10 cellular contexts compared by ENCODE assay signal in genomic region chr1:113947388-113948107, GRCh38. TPM values are rescaled to one million over a fixed set of nuclear protein-coding genes. Genes with fewer than 3 reads are reported as not detected.
DNase-seq lines count a peak whose midpoint lies in the region; ATAC-seq, FAIRE-seq and TF ChIP-seq lines count a peak whose summit lies in the region.
"Had no signal": no experiment of that assay in that cellular context is flagged by ENCODE, and none has a peak within 500 bp of the region (broad histone marks: within the 10 kb centered on the region; RNA-seq: fewer than 3 reads in every experiment).

No MANE protein-coding gene starts in this region.

- peak overlapping the region; percentile 79 for H3K27ac Mint-ChIP-seq in activated CD4-positive, alpha-beta T cell treated with anti-CD3 and anti-CD28 coated beads for 36 hours
- H3K27ac Mint-ChIP-seq in activated naive CD4-positive, alpha-beta T cell treated with anti-CD3 and anti-CD28 coated beads, Interleukin-2, amount 50 U/mL, for 72 hours: peak overlapping the region; percentile 81 to 87

- intact Hi-C loops in activated CD4-positive, alpha-beta T cell treated with anti-CD3 and anti-CD28 coated beads for 36 hours (cut with DNase I, micrococcal nuclease): loop anchor here (2.0 to 10.0 kb wide), 6 partner anchors 15 to 813 kb away; partner anchors contain the start of genes AP4B1 (in 1 of the 2) and MAGI3 (in 1 of the 2)
- intact Hi-C loops in HepG2 (cut with micrococcal nuclease; ENCODE audit: unreplicated experiment): loop anchor here (2.0 to 5.0 kb wide), 2 partner anchors 17 to 110 kb away; no protein-coding TSS in a partner anchor

- WGBS in HepG2 (ENCODE audit: low lambda C conversion rate): 14% methylated on average over 3 of the region's 3 CpGs

- H3K4me1 Mint-ChIP-seq in activated CD4-positive, alpha-beta T cell treated with anti-CD3 and anti-CD28 coated beads for 36 hours: peaks cover 74% of the 10 kb centered on the region

- no peak for TF ChIP-seq RAD21 in HepG2 (CRISPR knock-in tag; IDR thresholded peaks at IDR 0.05)

- H3K79me2 ChIP-seq in HepG2 (ENCODE audit: insufficient read depth, low read length): peaks cover 72% of the 10 kb centered on the region

- no peaks in the 10 kb centered on the region for H3K27me3 ChIP-seq in HepG2 (ENCODE audit: control insufficient read depth in 1 of 2, insufficient read depth in 2 of 2, low read length in 2 of 2)

- POLR2A ChIA-PET in activated CD4-positive, alpha-beta T cell treated with anti-CD3 and anti-CD28 coated beads for 36 hours (lab: Charles Lee): interaction anchor here (0.6 to 1.3 kb wide), 2 partner anchors 17 to 78 kb away, joined by 3 to 13 read pairs; no protein-coding TSS in a partner anchor
- POLR2A ChIA-PET in HepG2 (lab: Yijun Ruan, JAX): interaction anchor here (4.9 kb wide), 1 partner anchor 17 kb away, joined by 37 read pairs; the partner anchor contains the start of gene HIPK1

- H3K4me2 ChIP-seq in HepG2 (ENCODE audit: low read depth, low read length): peak overlapping the region; percentile 37

- H3K9me3 Mint-ChIP-seq in activated CD4-positive, alpha-beta T cell treated with anti-CD3 and anti-CD28 coated beads for 36 hours (ENCODE audit: low read depth): no peaks in the 10 kb centered on the region
- H3K9me3 Mint-ChIP-seq in activated naive CD4-positive, alpha-beta T cell treated with anti-CD3 and anti-CD28 coated beads, Interleukin-2, amount 50 U/mL, for 72 hours: peaks cover 0 to 3% of the 10 kb centered on the region in 2 donors

- FAIRE-seq in HepG2 (lab: Jason Lieb, UNC): no peak
- FAIRE-seq: A204.1 had no signal

- H3K9ac ChIP-seq in HepG2 (ENCODE audit: insufficient read depth, low read depth, low read length): peak overlapping the region; percentile 36

- peak; percentile 37 for ATAC-seq in activated CD4-positive, alpha-beta T cell treated with anti-CD3 and anti-CD28 coated beads for 36 hours
- ATAC-seq in activated naive CD4-positive, alpha-beta T cell treated with anti-CD3 and anti-CD28 coated beads, Interleukin-2, amount 50 U/mL, for 72 hours: peak; percentile 15 to 32
- ATAC-seq in HepG2: peak; percentile 47
- no peak for ATAC-seq in HG02571 (IDR thresholded peaks at IDR 0.05; ENCODE audit: unreplicated experiment)

- peak overlapping the region; percentile 52 for H3K4me3 Mint-ChIP-seq in activated CD4-positive, alpha-beta T cell treated with anti-CD3 and anti-CD28 coated beads for 36 hours

- no peaks in the 10 kb centered on the region for H3K9me3 ChIP-seq in HepG2 (ENCODE audit: low read length)

- H3K27ac ChIP-seq in HepG2 (ENCODE audit: extremely low read length, insufficient read depth, low read length): peak overlapping the region; percentile 62

- H4K20me1 ChIP-seq in HepG2 (ENCODE audit: insufficient read depth, low read length): peaks cover 8% of the 10 kb centered on the region; the same call in 1 of the 2 replicates

- TF ChIP-seq EP300 in HepG2 (IDR thresholded peaks at IDR 0.05; ENCODE audit: low read depth in 2 of 2, low read length in 2 of 2): no peak
- TF ChIP-seq EP300 in HepG2 (CRISPR knock-in tag; IDR thresholded peaks at IDR 0.05; ENCODE audit: borderline replicate concordance): no peak

- no peak for DNase-seq in activated CD4-positive, alpha-beta T cell treated with anti-CD3 and anti-CD28 coated beads for 36 hours
- DNase-seq in activated CD4-positive, alpha-beta T cell treated with anti-CD3 and anti-CD28 coated beads for 1 hour: no peak
- no peak for DNase-seq in activated naive CD4-positive, alpha-beta T cell treated with anti-CD3 and anti-CD28 coated beads, Interleukin-2, amount 50 U/mL, for 72 hours (ENCODE audit: low spot score in 2 of 2)
- DNase-seq in HepG2 (ENCODE audit: low spot score) (no peak), superior temporal gyrus (ENCODE audit: extremely low spot score) (peak; percentile 29), midbrain (lab: John Stamatoyannopoulos, UW) (no peak)
- DNase-seq in activated CD8-positive, alpha-beta memory T cell treated with anti-CD3 and anti-CD28 coated beads for 24 hours: no peak
- DNase-seq: NCI-H748 treated with DMSO at 0.1 percent for 48 hours had no signal

- no peak overlapping the region for H2AFZ ChIP-seq in HepG2 (ENCODE audit: low read length)

- peak overlapping the region in 2 of 3 experiments; percentile 5 to 27; a peak in 2 of 6 replicates for H3K4me3 ChIP-seq in HepG2 (replicated peaks in 1 of 3; ENCODE audit: insufficient read depth in 1 of 3, low read depth in 2 of 3, low read length in 3 of 3)

- peaks cover 1 to 8% of the 10 kb centered on the region in 2 experiments; a peak in 3 of 5 replicates for H3K36me3 ChIP-seq in HepG2 (replicated peaks in 1 of 2; ENCODE audit: control insufficient read depth in 1 of 2, insufficient read depth in 2 of 2, low read length in 2 of 2)

- TF ChIP-seq CTCF in HepG2 (CRISPR knock-in tag; IDR thresholded peaks at IDR 0.05): no peak

- peaks cover 27% of the 10 kb centered on the region for H3K36me3 Mint-ChIP-seq in activated CD4-positive, alpha-beta T cell treated with anti-CD3 and anti-CD28 coated beads for 36 hours (ENCODE audit: low read depth)
- H3K36me3 Mint-ChIP-seq in activated naive CD4-positive, alpha-beta T cell treated with anti-CD3 and anti-CD28 coated beads, Interleukin-2, amount 50 U/mL, for 72 hours: peaks cover 8 to 30% of the 10 kb centered on the region in 2 donors

- no peaks in the 10 kb centered on the region for H3K27me3 Mint-ChIP-seq in activated CD4-positive, alpha-beta T cell treated with anti-CD3 and anti-CD28 coated beads for 36 hours

- CTCF ChIA-PET in activated CD4-positive, alpha-beta T cell treated with anti-CD3 and anti-CD28 coated beads for 36 hours (lab: Charles Lee): interaction anchor here (1.1 to 10.4 kb wide), 6 partner anchors 9 to 112 kb away, joined by 3 to 155 read pairs (median 7); partner anchors contain the start of gene HIPK1
- CTCF ChIA-PET in HepG2 (lab: Yijun Ruan, JAX; ENCODE audit: low intra/inter-chr PET ratio, low total read pairs): no interaction called here

- in situ Hi-C loops in HepG2 (cut with HindIII; ENCODE audit: extremely low pct_ligation_motif_present, low pct_unique_long_range_greater_than_20kb): no loop called here

- TF ChIP-seq POLR2A in HepG2 (IDR thresholded peaks at IDR 0.05; ENCODE audit: insufficient read depth in 1 of 2, low read depth in 2 of 2, low read length in 2 of 2): no peak

- no TSS peak for BruUV-seq in HepG2 (replicated peaks; lab: Mats Ljungman, UMichigan)

- H3K4me1 ChIP-seq in HepG2 (ENCODE audit: insufficient read depth, low read length): peaks cover 58% of the 10 kb centered on the region

RNA-seq across cellular contexts. Expression of gene HIPK1, which starts 18.4 kb away (rescaled TPM):
- total RNA-seq in activated CD4-positive, alpha-beta T cell treated with anti-CD3 and anti-CD28 coated beads for 36 hours: 10 to 100 TPM; 42.2 to 50.3 TPM
- total RNA-seq in activated naive CD4-positive, alpha-beta T cell treated with anti-CD3 and anti-CD28 coated beads, Interleukin-2, amount 50 U/mL, for 72 hours: 10 to 100 TPM; 43.7 to 75.8 TPM
- total RNA-seq in HepG2 (2016; rRNA removed; fragmentation: Illumina TruSeq; extraction: Trizol): 20.8 and 28.9 TPM in 2 replicates
- 2.6 and 3.3 TPM in 2 replicates for total RNA-seq in HepG2 (2016; cell fraction: cytosol; rRNA removed; fragmentation: Illumina TruSeq; extraction: Trizol; ENCODE audit: low read depth)
- 21.2 and 27.9 TPM in 2 replicates for total RNA-seq in HepG2 (2016; cell fraction: insoluble cytoplasmic fraction; rRNA removed; fragmentation: Illumina TruSeq; extraction: Trizol)
- 9.1 and 10.1 TPM in 2 replicates for total RNA-seq in HepG2 (2016; cell fraction: membrane; rRNA removed; fragmentation: Illumina TruSeq; extraction: Trizol)
- 17.6 and 20.7 TPM in 2 replicates for total RNA-seq in HepG2 (2016; cell fraction: nucleus; rRNA removed; fragmentation: Illumina TruSeq; extraction: Trizol)
- 31.8 and 33.4 TPM in 2 replicates for polyA plus RNA-seq in HepG2 (2011; rRNA removed)
- 23.7 and 24.9 TPM in 2 replicates for polyA plus RNA-seq in HepG2 (2011; cell fraction: cytosol; rRNA removed)
- 27.2 and 33.2 TPM in 2 replicates for polyA plus RNA-seq in HepG2 (2011; cell fraction: nucleus; rRNA removed)
- polyA plus RNA-seq in HepG2 (2012): 17.6 and 21.9 TPM in 2 replicates
- polyA plus RNA-seq in HepG2 (2016; cell fraction: cytosol; fragmentation: Illumina TruSeq; extraction: Trizol; ENCODE audit: low read depth): 0.47 and 0.53 TPM in 2 replicates
- 22.0 and 23.3 TPM in 2 replicates for polyA plus RNA-seq in HepG2 (2016; cell fraction: insoluble cytoplasmic fraction; fragmentation: Illumina TruSeq; extraction: Trizol; ENCODE audit: low read depth)
- polyA plus RNA-seq in HepG2 (2016; cell fraction: membrane; fragmentation: Illumina TruSeq; extraction: Trizol; ENCODE audit: low read depth): 3.1 and 4.1 TPM in 2 replicates
- 21.7 and 22.1 TPM in 2 replicates for polyA plus RNA-seq in HepG2 (2016; cell fraction: nucleus; fragmentation: Illumina TruSeq; extraction: Trizol; ENCODE audit: insufficient read depth, low read depth)
- 188 and 239 TPM in 2 replicates for polyA minus RNA-seq in HepG2 (2011; rRNA and poly(A)+ RNA removed; ENCODE audit: low replicate concordance)
- 49.5 and 56.5 TPM in 2 replicates for polyA minus RNA-seq in HepG2 (2011; cell fraction: cytosol; rRNA and poly(A)+ RNA removed)
- 32.8 and 43.5 TPM in 2 replicates for polyA minus RNA-seq in HepG2 (2011; cell fraction: nucleus; rRNA and poly(A)+ RNA removed)

RNA-seq across cellular contexts. Expression of gene OLFML3, which starts 31.7 kb away (rescaled TPM):
- total RNA-seq in activated CD4-positive, alpha-beta T cell treated with anti-CD3 and anti-CD28 coated beads for 36 hours: under 1 TPM in 1 of 2 experiments, not detected in 1; 0.11 TPM
- under 1 TPM; 0.33 to 0.64 TPM for total RNA-seq in activated naive CD4-positive, alpha-beta T cell treated with anti-CD3 and anti-CD28 coated beads, Interleukin-2, amount 50 U/mL, for 72 hours
- total RNA-seq in HepG2 (2016; rRNA removed; fragmentation: Illumina TruSeq; extraction: Trizol): 2.1 and 5.1 TPM in 2 replicates
- 0.71 and 0.81 TPM in 2 replicates for total RNA-seq in HepG2 (2016; cell fraction: cytosol; rRNA removed; fragmentation: Illumina TruSeq; extraction: Trizol; ENCODE audit: low read depth)
- 1.9 and 5.7 TPM in 2 replicates for total RNA-seq in HepG2 (2016; cell fraction: insoluble cytoplasmic fraction; rRNA removed; fragmentation: Illumina TruSeq; extraction: Trizol)
- total RNA-seq in HepG2 (2016; cell fraction: membrane; rRNA removed; fragmentation: Illumina TruSeq; extraction: Trizol): 1.1 TPM in 2 replicates
- 4.8 and 6.4 TPM in 2 replicates for total RNA-seq in HepG2 (2016; cell fraction: nucleus; rRNA removed; fragmentation: Illumina TruSeq; extraction: Trizol)
- polyA plus RNA-seq in HepG2 (2011; rRNA removed): 1.4 and 2.0 TPM in 2 replicates
- polyA plus RNA-seq in HepG2 (2011; cell fraction: cytosol; rRNA removed): 1.3 and 1.9 TPM in 2 replicates
- 0.76 and 0.92 TPM in 2 replicates for polyA plus RNA-seq in HepG2 (2011; cell fraction: nucleus; rRNA removed)
- 0.63 and 1.3 TPM in 2 replicates for polyA plus RNA-seq in HepG2 (2012)
- polyA plus RNA-seq in HepG2 (2016; cell fraction: cytosol; fragmentation: Illumina TruSeq; extraction: Trizol; ENCODE audit: low read depth): 0.66 and 0.72 TPM in 2 replicates
- 2.1 and 2.5 TPM in 2 replicates for polyA plus RNA-seq in HepG2 (2016; cell fraction: insoluble cytoplasmic fraction; fragmentation: Illumina TruSeq; extraction: Trizol; ENCODE audit: low read depth)
- polyA plus RNA-seq in HepG2 (2016; cell fraction: membrane; fragmentation: Illumina TruSeq; extraction: Trizol; ENCODE audit: low read depth): 0.92 and 1.4 TPM in 2 replicates
- 8.2 and 9.1 TPM in 2 replicates for polyA plus RNA-seq in HepG2 (2016; cell fraction: nucleus; fragmentation: Illumina TruSeq; extraction: Trizol; ENCODE audit: insufficient read depth, low read depth)
- 0.37 and 3.1 TPM in 2 replicates for polyA minus RNA-seq in HepG2 (2011; rRNA and poly(A)+ RNA removed; ENCODE audit: low replicate concordance)
- polyA minus RNA-seq in HepG2 (2011; cell fraction: cytosol; rRNA and poly(A)+ RNA removed): 0.40 and 0.88 TPM in 2 replicates
- polyA minus RNA-seq in HepG2 (2011; cell fraction: nucleus; rRNA and poly(A)+ RNA removed): 0.77 and 1.1 TPM in 2 replicates

RNA-seq across cellular contexts. Expression of gene DCLRE1B, which starts 42.4 kb away (rescaled TPM):
- 10 to 100 TPM; 18.2 to 21.8 TPM for total RNA-seq in activated CD4-positive, alpha-beta T cell treated with anti-CD3 and anti-CD28 coated beads for 36 hours
- total RNA-seq in activated naive CD4-positive, alpha-beta T cell treated with anti-CD3 and anti-CD28 coated beads, Interleukin-2, amount 50 U/mL, for 72 hours: 10 to 100 TPM; 15.9 to 21.8 TPM
- total RNA-seq in HepG2 (2016; rRNA removed; fragmentation: Illumina TruSeq; extraction: Trizol): 8.0 and 11.5 TPM in 2 replicates
- total RNA-seq in HepG2 (2016; cell fraction: cytosol; rRNA removed; fragmentation: Illumina TruSeq; extraction: Trizol; ENCODE audit: low read depth): 1.3 and 1.4 TPM in 2 replicates
- 7.3 and 9.5 TPM in 2 replicates for total RNA-seq in HepG2 (2016; cell fraction: insoluble cytoplasmic fraction; rRNA removed; fragmentation: Illumina TruSeq; extraction: Trizol)
- 5.6 and 5.7 TPM in 2 replicates for total RNA-seq in HepG2 (2016; cell fraction: membrane; rRNA removed; fragmentation: Illumina TruSeq; extraction: Trizol)
- total RNA-seq in HepG2 (2016; cell fraction: nucleus; rRNA removed; fragmentation: Illumina TruSeq; extraction: Trizol): 3.4 and 4.6 TPM in 2 replicates
- 2.3 and 2.7 TPM in 2 replicates for polyA plus RNA-seq in HepG2 (2011; rRNA removed)
- polyA plus RNA-seq in HepG2 (2011; cell fraction: cytosol; rRNA removed): 2.3 and 2.9 TPM in 2 replicates
- 1.4 and 1.5 TPM in 2 replicates for polyA plus RNA-seq in HepG2 (2011; cell fraction: nucleus; rRNA removed)
- 4.4 and 6.4 TPM in 2 replicates for polyA plus RNA-seq in HepG2 (2012)
- polyA plus RNA-seq in HepG2 (2016; cell fraction: cytosol; fragmentation: Illumina TruSeq; extraction: Trizol; ENCODE audit: low read depth): 1.1 and 1.4 TPM in 2 replicates
- 12.5 and 13.5 TPM in 2 replicates for polyA plus RNA-seq in HepG2 (2016; cell fraction: insoluble cytoplasmic fraction; fragmentation: Illumina TruSeq; extraction: Trizol; ENCODE audit: low read depth)
- 3.2 and 5.2 TPM in 2 replicates for polyA plus RNA-seq in HepG2 (2016; cell fraction: membrane; fragmentation: Illumina TruSeq; extraction: Trizol; ENCODE audit: low read depth)
- polyA plus RNA-seq in HepG2 (2016; cell fraction: nucleus; fragmentation: Illumina TruSeq; extraction: Trizol; ENCODE audit: insufficient read depth, low read depth): 6.1 and 6.6 TPM in 2 replicates
- 5.8 and 20.0 TPM in 2 replicates for polyA minus RNA-seq in HepG2 (2011; rRNA and poly(A)+ RNA removed; ENCODE audit: low replicate concordance)
- 2.1 and 2.3 TPM in 2 replicates for polyA minus RNA-seq in HepG2 (2011; cell fraction: cytosol; rRNA and poly(A)+ RNA removed)
- 1.4 and 1.7 TPM in 2 replicates for polyA minus RNA-seq in HepG2 (2011; cell fraction: nucleus; rRNA and poly(A)+ RNA removed)

RNA-seq across cellular contexts. Expression of gene AP4B1, which starts 42.9 kb away (rescaled TPM):
- total RNA-seq in activated CD4-positive, alpha-beta T cell treated with anti-CD3 and anti-CD28 coated beads for 36 hours: 10 to 100 TPM; 27.7 to 39.2 TPM
- total RNA-seq in activated naive CD4-positive, alpha-beta T cell treated with anti-CD3 and anti-CD28 coated beads, Interleukin-2, amount 50 U/mL, for 72 hours: 10 to 100 TPM; 58.9 to 71.6 TPM
- 9.7 and 12.0 TPM in 2 replicates for total RNA-seq in HepG2 (2016; rRNA removed; fragmentation: Illumina TruSeq; extraction: Trizol)
- 2.7 and 3.8 TPM in 2 replicates for total RNA-seq in HepG2 (2016; cell fraction: cytosol; rRNA removed; fragmentation: Illumina TruSeq; extraction: Trizol; ENCODE audit: low read depth)
- total RNA-seq in HepG2 (2016; cell fraction: insoluble cytoplasmic fraction; rRNA removed; fragmentation: Illumina TruSeq; extraction: Trizol): 11.0 TPM in 2 replicates
- 3.2 and 4.5 TPM in 2 replicates for total RNA-seq in HepG2 (2016; cell fraction: membrane; rRNA removed; fragmentation: Illumina TruSeq; extraction: Trizol)
- 9.5 and 10.7 TPM in 2 replicates for total RNA-seq in HepG2 (2016; cell fraction: nucleus; rRNA removed; fragmentation: Illumina TruSeq; extraction: Trizol)
- polyA plus RNA-seq in HepG2 (2011; rRNA removed): 7.7 and 8.5 TPM in 2 replicates
- polyA plus RNA-seq in HepG2 (2011; cell fraction: cytosol; rRNA removed): 3.2 and 3.9 TPM in 2 replicates
- 19.9 and 25.7 TPM in 2 replicates for polyA plus RNA-seq in HepG2 (2011; cell fraction: nucleus; rRNA removed)
- 5.9 and 7.4 TPM in 2 replicates for polyA plus RNA-seq in HepG2 (2012)
- polyA plus RNA-seq in HepG2 (2016; cell fraction: cytosol; fragmentation: Illumina TruSeq; extraction: Trizol; ENCODE audit: low read depth): 0.76 and 0.99 TPM in 2 replicates
- 7.3 and 8.2 TPM in 2 replicates for polyA plus RNA-seq in HepG2 (2016; cell fraction: insoluble cytoplasmic fraction; fragmentation: Illumina TruSeq; extraction: Trizol; ENCODE audit: low read depth)
- 1.7 and 1.8 TPM in 2 replicates for polyA plus RNA-seq in HepG2 (2016; cell fraction: membrane; fragmentation: Illumina TruSeq; extraction: Trizol; ENCODE audit: low read depth)
- polyA plus RNA-seq in HepG2 (2016; cell fraction: nucleus; fragmentation: Illumina TruSeq; extraction: Trizol; ENCODE audit: insufficient read depth, low read depth): 25.9 and 26.7 TPM in 2 replicates
- 6.5 and 29.5 TPM in 2 replicates for polyA minus RNA-seq in HepG2 (2011; rRNA and poly(A)+ RNA removed; ENCODE audit: low replicate concordance)
- 4.1 and 4.3 TPM in 2 replicates for polyA minus RNA-seq in HepG2 (2011; cell fraction: cytosol; rRNA and poly(A)+ RNA removed)
- 33.3 and 38.8 TPM in 2 replicates for polyA minus RNA-seq in HepG2 (2011; cell fraction: nucleus; rRNA and poly(A)+ RNA removed)
